In the genomic region with DNA sequence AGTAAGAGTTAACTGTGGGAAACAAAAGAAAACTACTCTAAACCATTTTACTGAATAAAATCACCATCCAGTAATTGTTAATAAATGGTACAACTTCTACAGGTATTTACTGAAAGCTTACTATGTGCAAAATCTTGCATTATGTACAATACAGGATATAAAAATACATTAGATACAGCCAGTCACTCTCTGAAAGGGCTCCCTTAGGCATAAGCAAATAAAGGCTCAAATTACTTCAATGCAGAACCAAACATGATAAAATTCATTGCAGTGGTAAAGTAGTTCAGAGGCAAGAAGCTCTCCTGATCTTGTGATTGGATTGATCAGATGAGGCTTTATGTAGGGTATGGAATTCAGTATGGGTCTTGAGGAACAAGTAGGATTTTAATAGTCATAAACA, we compare ENCODE assay signal across 20 cellular contexts.
DNase-seq lines count a peak whose midpoint lies in the region; FAIRE-seq and TF ChIP-seq lines count a peak whose summit lies in the region.
"Had no signal": no experiment of that assay in that cellular context is flagged by ENCODE, and none has a peak within 500 bp of the region (broad histone marks: within the 10 kb centered on the region; RNA-seq: fewer than 3 reads in every experiment).

No MANE protein-coding gene starts in this region.

- peak; percentile 61 for FAIRE-seq in GM19239 (lab: Jason Lieb, UNC)
- FAIRE-seq: A204.1, G401.6, GM12891 had no signal

- peaks cover 11% of the 10 kb centered on the region for H3K9me3 ChIP-seq in adipocyte (ENCODE audit: control insufficient read depth, low read length)
- H3K9me3 ChIP-seq in transverse colon, result no peaks in the 10 kb centered on the region
- no peaks in the 10 kb centered on the region for H3K9me3 ChIP-seq in sigmoid colon
- H3K9me3 ChIP-seq: BE2C had no signal

- no peaks in the 10 kb centered on the region for H3K27me3 ChIP-seq in adipocyte (replicated peaks; ENCODE audit: control insufficient read depth, insufficient read depth, low read length)
- H3K27me3 ChIP-seq in transverse colon, result no peaks in the 10 kb centered on the region
- no peaks in the 10 kb centered on the region for H3K27me3 ChIP-seq in sigmoid colon
- H3K27me3 ChIP-seq: BE2C, BLaER1 had no signal

- TF ChIP-seq CTCF in 22Rv1 (IDR thresholded peaks at IDR 0.05), result no peak
- no peak for TF ChIP-seq CTCF in transverse colon (IDR thresholded peaks at IDR 0.05)
- no peak for TF ChIP-seq CTCF in sigmoid colon (IDR thresholded peaks at IDR 0.05)

- H3K4me1 ChIP-seq in adipocyte (ENCODE audit: control insufficient read depth, insufficient read depth, low read length) (no peaks in the 10 kb centered on the region), transverse colon (no peaks in the 10 kb centered on the region), sigmoid colon (no peaks in the 10 kb centered on the region)
- H3K4me1 ChIP-seq: BE2C, BLaER1 had no signal

- DNase-seq in GM19239 (ENCODE audit: insufficient read length, low spot score), result no peak
- DNase-seq in adipocyte (ENCODE audit: low read depth), result peak; percentile 2
- no peak for DNase-seq in transverse colon
- DNase-seq in sigmoid colon, result no peak
- no peak for DNase-seq in occipital lobe (lab: John Stamatoyannopoulos, UW)
- DNase-seq: 8988T; ACHN; BE2C; C1 segment of cervical spinal cord; CD4-positive, alpha-beta memory T cell; CD4-positive, CD25-positive, alpha-beta regulatory T cell; CD8-positive, alpha-beta memory T cell; COR-L47; DMS79 treated with DMSO at 0.1 percent for 48 hours; GF-D8 had no signal

- TF ChIP-seq POLR2A in transverse colon (IDR thresholded peaks at IDR 0.05) (no peak), sigmoid colon (IDR thresholded peaks at IDR 0.05) (no peak)

- intact Hi-C loops in transverse colon (cut with DNase I; ENCODE audit: low total_unique reads), result no loop called here
- intact Hi-C loops in sigmoid colon (cut with DNase I), result no loop called here

- H3K27ac ChIP-seq in 22Rv1 (peak overlapping the region; percentile 15; the same call in 1 of the 2 replicates), transverse colon (no peak overlapping the region), sigmoid colon (no peak overlapping the region)
- H3K27ac ChIP-seq: BLaER1 had no signal

- no peak for TF ChIP-seq EP300 in transverse colon (IDR thresholded peaks at IDR 0.05; ENCODE audit: low read depth)
- no peak for TF ChIP-seq EP300 in sigmoid colon (IDR thresholded peaks at IDR 0.05)

- H3K36me3 ChIP-seq in adipocyte (ENCODE audit: control insufficient read depth, insufficient read depth, low read length, severe bottlenecking) (no peaks in the 10 kb centered on the region), transverse colon (no peaks in the 10 kb centered on the region), sigmoid colon (no peaks in the 10 kb centered on the region)
- H3K36me3 ChIP-seq: BE2C, BLaER1 had no signal

- H3K4me3 ChIP-seq in adipocyte (ENCODE audit: low read length) (no peak overlapping the region), transverse colon (no peak overlapping the region), sigmoid colon (no peak overlapping the region)
- H3K4me3 ChIP-seq: BLaER1 had no signal

- H3K9ac ChIP-seq in adipocyte (ENCODE audit: low read length), result no peak overlapping the region
- H3K9ac ChIP-seq: BLaER1 had no signal

- in situ Hi-C loops in transverse colon (cut with MboI; ENCODE audit: low pct_ligation_motif_present in 1 of 4, low pct_unique_long_range_greater_than_20kb in 1 of 4, low sequenced_read_pairs in 3 of 4), result no loop called here
